8 cellular contexts compared by ENCODE assay signal in the genomic region with DNA sequence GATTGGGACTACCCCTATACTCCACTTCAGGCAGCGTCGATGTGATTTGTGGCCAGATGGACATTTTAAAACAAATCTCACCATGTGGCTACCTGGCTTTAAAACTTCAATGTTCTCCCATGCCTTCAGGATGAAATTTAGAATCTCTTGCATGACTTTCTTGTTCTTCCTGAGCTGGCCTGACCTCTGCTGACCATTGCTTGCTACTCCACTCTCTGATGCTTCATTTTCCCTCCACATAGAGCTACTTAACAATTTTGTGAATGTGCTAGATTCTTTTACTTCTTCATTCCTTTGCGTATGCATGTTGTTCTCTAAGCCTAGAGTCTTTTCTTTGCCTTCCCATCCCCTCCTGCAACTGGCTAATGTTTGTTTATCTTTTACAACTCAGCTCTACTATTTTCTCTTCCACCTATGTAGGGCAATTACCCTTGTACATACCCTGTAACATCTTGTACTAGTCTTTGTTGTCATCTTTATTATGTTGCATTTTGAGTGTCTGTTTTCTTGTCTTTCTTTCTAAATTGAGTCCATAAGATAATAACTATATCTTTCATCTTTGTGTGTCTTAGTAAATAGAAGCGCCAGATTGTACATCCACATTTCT.
DNase-seq lines count a peak whose midpoint lies in the region; ATAC-seq and TF ChIP-seq lines count a peak whose summit lies in the region.

No MANE protein-coding gene starts in this region.

- DNase-seq in D341Med (ENCODE audit: low spot score) = peak; percentile 39
- DNase-seq in HK-2 (ENCODE audit: unreplicated experiment) = peak; percentile 13
- DNase-seq in UCSD-AML1 (lab: John Stamatoyannopoulos, UW; ENCODE audit: unreplicated experiment) = peak; percentile 22
- peak; percentile 32 to 76 for DNase-seq in foreskin fibroblast
- peak; percentile 13 for DNase-seq in smooth muscle cell of the brain vasculature (ENCODE audit: low read depth, low spot score)
- DNase-seq in stimulated activated CD4-positive, alpha-beta T cell treated with anti-CD3 and anti-CD28 coated beads, Interleukin-4, amount 100 ng/mL, for 24 hours = no peak

- no peak overlapping the region for H3K4me3 ChIP-seq in foreskin fibroblast (ENCODE audit: low read depth in 1 of 2, low read length in 2 of 2)

- no peak for ATAC-seq in GM19397 (IDR thresholded peaks at IDR 0.05; ENCODE audit: unreplicated experiment)
- ATAC-seq in activated CD4-positive, CD25-positive, alpha-beta regulatory T cell treated with anti-CD3 and anti-CD28 coated beads, Interleukin-2, amount 50 U/mL, for 24 hours = no peak

- peak; percentile 71 for TF ChIP-seq CTCF in foreskin fibroblast (IDR thresholded peaks at IDR 0.05; ENCODE audit: low read depth, low read length)
